In the genomic region with DNA sequence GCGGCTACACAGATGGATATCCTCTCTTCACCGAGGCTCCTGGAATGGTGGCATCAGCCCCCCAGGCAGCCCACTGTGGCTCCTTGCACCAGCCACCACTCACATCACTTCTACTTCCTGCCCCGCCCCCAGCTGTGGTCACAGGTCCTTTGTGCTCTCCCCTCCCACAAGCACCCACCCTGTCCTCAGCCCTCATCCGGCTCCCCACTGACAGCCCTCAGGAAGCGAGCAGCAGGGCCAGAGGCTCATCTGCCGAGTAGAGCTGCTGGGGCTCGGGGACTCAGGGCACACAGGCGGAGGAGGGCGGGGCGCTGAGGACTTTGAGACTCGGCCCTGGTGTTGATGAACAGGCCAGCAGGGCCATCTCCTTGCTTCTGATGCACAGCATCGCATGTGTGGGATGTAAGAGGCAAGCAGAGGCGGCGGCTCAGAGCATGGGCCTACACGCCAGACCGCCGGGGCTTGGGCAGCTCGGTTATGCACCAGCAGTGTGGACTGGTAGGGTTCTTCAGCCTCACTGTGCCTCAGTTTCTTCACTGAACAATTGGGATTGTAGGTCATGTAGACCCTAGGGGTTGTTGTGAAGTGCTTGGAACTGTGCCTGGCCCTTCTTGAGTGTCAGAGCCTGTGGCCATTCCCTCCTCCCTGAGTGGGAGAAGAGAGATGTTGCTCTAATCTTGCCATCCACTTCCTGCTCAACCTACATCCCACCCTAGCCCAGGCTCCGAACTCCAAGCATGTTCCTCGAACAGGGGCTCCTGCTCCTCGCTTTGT, we compare ENCODE assay signal across 9 cellular contexts. TPM values are rescaled to one million over a fixed set of nuclear protein-coding genes. Genes with fewer than 3 reads are reported as not detected.
DNase-seq lines count a peak whose midpoint lies in the region; TF ChIP-seq lines count a peak whose summit lies in the region.
"Had no signal": no experiment of that assay in that cellular context is flagged by ENCODE, and none has a peak within 500 bp of the region (broad histone marks: within the 10 kb centered on the region; RNA-seq: fewer than 3 reads in every experiment).

Gene PRF1, minus strand, starts transcription at position 77 of the 774 bp plus-strand sequence. CDS start 1,839 bp downstream, outside the sequence.

- no peak within 1 kb of the TSS for H2AFZ ChIP-seq in SK-N-SH (ENCODE audit: low read depth)

- no peaks in the 10 kb centered on the region for H3K9me2 ChIP-seq in SK-N-SH

- H3K9me3 Mint-ChIP-seq in T-helper 2 cell treated with Interferon-gamma antibody and Interleukin-4, amounts not matched to agents 5 μg/mL and 100 μg/mL, for 36 hours, result no peaks in the 10 kb centered on the region
- H3K9me3 Mint-ChIP-seq in stimulated activated naive CD8-positive, alpha-beta T cell treated with anti-CD3 and anti-CD28 coated beads, Interleukin-15, Interleukin-2, amounts not matched to agents 100 ng/mL and 50 ng/mL, for 24 hours, result no peaks in the 10 kb centered on the region

- CTCF ChIA-PET in SK-N-SH (lab: Yijun Ruan, JAX), result interaction anchor here (0.8 kb wide), 1 partner anchor 154 kb away, joined by 3 read pairs; no protein-coding TSS in a partner anchor
- CTCF ChIA-PET in HEK293T (lab: Yijun Ruan, JAX), result no interaction called here

- no peak within 1 kb of the TSS for H3K27ac ChIP-seq in SK-N-SH (ENCODE audit: low read depth in 2 of 2, low read length in 1 of 2)
- H3K27ac ChIP-seq: tibial artery had no signal

- POLR2A ChIA-PET in SK-N-SH (lab: Yijun Ruan, JAX), result no interaction called here
- POLR2A ChIA-PET in HEK293T (lab: Yijun Ruan, JAX), result interaction anchor here (0.7 kb wide), 1 partner anchor 17 kb away, joined by 3 read pairs; no protein-coding TSS in a partner anchor

- in situ Hi-C loops in GM13977 (cut with MboI; ENCODE audit: low pct_unique_long_range_greater_than_20kb, low sequenced_read_pairs, unreplicated experiment), result no loop called here

- H3K4me1 Mint-ChIP-seq in T-helper 2 cell treated with Interferon-gamma antibody and Interleukin-4, amounts not matched to agents 5 μg/mL and 100 μg/mL, for 36 hours (ENCODE audit: low read depth), result peaks cover 19% of the 10 kb centered on the region
- peaks cover 60% of the 10 kb centered on the region for H3K4me1 Mint-ChIP-seq in stimulated activated naive CD8-positive, alpha-beta T cell treated with anti-CD3 and anti-CD28 coated beads, Interleukin-15, Interleukin-2, amounts not matched to agents 100 ng/mL and 50 ng/mL, for 24 hours (ENCODE audit: low read depth)

- H3K4me2 ChIP-seq in SK-N-SH, result no peak within 1 kb of the TSS

- H3K9ac ChIP-seq in mucosa of stomach (ENCODE audit: low read length) (peak within 1 kb of the TSS; percentile 28), SK-N-SH (no peak within 1 kb of the TSS)

- H3K36me3 Mint-ChIP-seq in T-helper 2 cell treated with Interferon-gamma antibody and Interleukin-4, amounts not matched to agents 5 μg/mL and 100 μg/mL, for 36 hours (ENCODE audit: low read depth), result peaks cover 10% of the 10 kb centered on the region
- H3K36me3 Mint-ChIP-seq in stimulated activated naive CD8-positive, alpha-beta T cell treated with anti-CD3 and anti-CD28 coated beads, Interleukin-15, Interleukin-2, amounts not matched to agents 100 ng/mL and 50 ng/mL, for 24 hours (ENCODE audit: low read depth), result peaks cover 36% of the 10 kb centered on the region

- no peaks in the 10 kb centered on the region for H3K79me2 ChIP-seq in SK-N-SH (ENCODE audit: insufficient read depth)

- H3K4me3 ChIP-seq in mucosa of stomach (ENCODE audit: low read length) (no peak within 1 kb of the TSS), SK-N-SH (ENCODE audit: low read depth in 2 of 2, low read length in 1 of 2) (no peak within 1 kb of the TSS)
- H3K4me3 ChIP-seq: tibial artery had no signal

- H3K9me3 ChIP-seq in mucosa of stomach (ENCODE audit: control insufficient read depth, low read length) (no peaks in the 10 kb centered on the region), SK-N-SH (no peaks in the 10 kb centered on the region)
- H3K9me3 ChIP-seq: tibial artery had no signal

- TF ChIP-seq CTCF in SK-N-SH (IDR thresholded peaks at IDR 0.05) (no peak), GM13977 (IDR thresholded peaks at IDR 0.05; ENCODE audit: extremely low read depth, insufficient read depth, missing control alignments) (no peak)

- peak; percentile 68 for DNase-seq in T-helper 2 cell treated with Interferon-gamma antibody and Interleukin-4, amounts not matched to agents 5 μg/mL and 100 μg/mL, for 36 hours (ENCODE audit: low spot score)
- DNase-seq in activated effector memory CD4-positive, alpha-beta T cell treated with Interleukin-2 at 50 U/mL for 16 hours, result peak; percentile 77
- no peak for DNase-seq in SK-N-SH
- DNase-seq in HEK293T (ENCODE audit: extremely low spot score), result no peak
- DNase-seq in anterior cingulate cortex (lab: John Stamatoyannopoulos, UW), result no peak
- DNase-seq in GM13977 (ENCODE audit: low spot score), result no peak
- DNase-seq: tibial artery had no signal

- no peaks in the 10 kb centered on the region for H3K27me3 Mint-ChIP-seq in T-helper 2 cell treated with Interferon-gamma antibody and Interleukin-4, amounts not matched to agents 5 μg/mL and 100 μg/mL, for 36 hours (ENCODE audit: low read depth)
- no peaks in the 10 kb centered on the region for H3K27me3 Mint-ChIP-seq in stimulated activated naive CD8-positive, alpha-beta T cell treated with anti-CD3 and anti-CD28 coated beads, Interleukin-15, Interleukin-2, amounts not matched to agents 100 ng/mL and 50 ng/mL, for 24 hours

- no peaks in the 10 kb centered on the region for H3K4me1 ChIP-seq in mucosa of stomach (ENCODE audit: control insufficient read depth, insufficient read depth, low read length)
- H3K4me1 ChIP-seq in SK-N-SH (ENCODE audit: control insufficient read depth in 1 of 2, insufficient read depth in 2 of 2, low read depth in 1 of 2, low read length in 1 of 2), result peaks cover 0 to 5% of the 10 kb centered on the region in 2 experiments; a peak in 1 of 4 replicates
- H3K4me1 ChIP-seq: tibial artery had no signal

- no peaks in the 10 kb centered on the region for H3F3A ChIP-seq in SK-N-SH (replicated peaks; ENCODE audit: insufficient read depth)

- TF ChIP-seq RAD21 in SK-N-SH (IDR thresholded peaks at IDR 0.05; ENCODE audit: low read length), result no peak

- WGBS in SK-N-SH (ENCODE audit: low lambda C conversion rate), result 70% methylated on average over 15 of the region's 21 CpGs

- no peaks in the 10 kb centered on the region for H3K36me3 ChIP-seq in mucosa of stomach (ENCODE audit: control insufficient read depth, insufficient read depth, low read length)
- H3K36me3 ChIP-seq in SK-N-SH (replicated peaks in 1 of 2; ENCODE audit: control insufficient read depth in 1 of 2, insufficient read depth in 2 of 2, low read length in 1 of 2), result no peaks in the 10 kb centered on the region
- H3K36me3 ChIP-seq: tibial artery had no signal

- H3K4me3 Mint-ChIP-seq in T-helper 2 cell treated with Interferon-gamma antibody and Interleukin-4, amounts not matched to agents 5 μg/mL and 100 μg/mL, for 36 hours, result peak within 1 kb of the TSS; percentile 99
- peak within 1 kb of the TSS; percentile 91 for H3K4me3 Mint-ChIP-seq in stimulated activated naive CD8-positive, alpha-beta T cell treated with anti-CD3 and anti-CD28 coated beads, Interleukin-15, Interleukin-2, amounts not matched to agents 100 ng/mL and 50 ng/mL, for 24 hours

- no peak for TF ChIP-seq EP300 in SK-N-SH (IDR thresholded peaks at IDR 0.05; ENCODE audit: borderline replicate concordance in 1 of 2, low read depth in 1 of 2, low read length in 1 of 2)

- H3K27me3 ChIP-seq in mucosa of stomach (ENCODE audit: control insufficient read depth, insufficient read depth, low read length) (no peaks in the 10 kb centered on the region), SK-N-SH (ENCODE audit: insufficient read depth) (no peaks in the 10 kb centered on the region; the same call in 1 of the 2 replicates)
- H3K27me3 ChIP-seq: tibial artery had no signal

- H4K20me1 ChIP-seq in SK-N-SH (ENCODE audit: insufficient read depth), result no peaks in the 10 kb centered on the region

- H3K27ac Mint-ChIP-seq in T-helper 2 cell treated with Interferon-gamma antibody and Interleukin-4, amounts not matched to agents 5 μg/mL and 100 μg/mL, for 36 hours, result peak within 1 kb of the TSS; percentile 95
- H3K27ac Mint-ChIP-seq in stimulated activated naive CD8-positive, alpha-beta T cell treated with anti-CD3 and anti-CD28 coated beads, Interleukin-15, Interleukin-2, amounts not matched to agents 100 ng/mL and 50 ng/mL, for 24 hours, result peak within 1 kb of the TSS; percentile 86

TF ChIP-seq in SK-N-SH, 30 proteins besides CTCF, POLR2A, EP300 and RAD21 (continues in another document):
- no peak for TF ChIP-seq TEAD4 (IDR thresholded peaks at IDR 0.05; ENCODE audit: borderline replicate concordance, insufficient read depth)
- no peak for TF ChIP-seq POLR2AphosphoS5 (IDR thresholded peaks at IDR 0.05; ENCODE audit: low read depth, low read length)
- no peak for TF ChIP-seq JUND (IDR thresholded peaks at IDR 0.05)
- no peak for TF ChIP-seq EZH2phosphoT487 (IDR thresholded peaks at IDR 0.05; ENCODE audit: borderline replicate concordance, low read depth)
- TF ChIP-seq RXRA (IDR thresholded peaks at IDR 0.05; ENCODE audit: borderline replicate concordance, low read depth), result no peak
- no peak for TF ChIP-seq GABPA (IDR thresholded peaks at IDR 0.05; ENCODE audit: low read depth)
- no peak for TF ChIP-seq TCF12 (IDR thresholded peaks at IDR 0.05)

TF ChIP-seq in HEK293T, 16 proteins besides CTCF, POLR2A, EP300 and RAD21 (continues in another document):
- TF ChIP-seq FOXA1 (IDR thresholded peaks at IDR 0.05), result no peak
- no peak for TF ChIP-seq BHLHE40 (IDR thresholded peaks at IDR 0.05; ENCODE audit: borderline replicate concordance)
- TF ChIP-seq NFRKB (IDR thresholded peaks at IDR 0.05), result no peak
- no peak for TF ChIP-seq FOXM1 (IDR thresholded peaks at IDR 0.05; ENCODE audit: borderline replicate concordance)
- TF ChIP-seq ARNT (IDR thresholded peaks at IDR 0.05), result no peak
- no peak for TF ChIP-seq FOXK2 (IDR thresholded peaks at IDR 0.05)
- no peak for TF ChIP-seq LEF1 (IDR thresholded peaks at IDR 0.05; ENCODE audit: borderline replicate concordance)
- TF ChIP-seq L3MBTL2 (conservative IDR thresholded peaks at IDR 0.05), result no peak
- TF ChIP-seq ELF4 (IDR thresholded peaks at IDR 0.05), result no peak
- no peak for TF ChIP-seq ZNF384 (IDR thresholded peaks at IDR 0.05)
- no peak for TF ChIP-seq HDGF (IDR thresholded peaks at IDR 0.05; ENCODE audit: borderline replicate concordance)
- TF ChIP-seq SUZ12 (IDR thresholded peaks at IDR 0.05), result no peak

RNA-seq across cellular contexts. Expression of gene PRF1, which starts in this region (rescaled TPM):
- not detected in 2 replicates for polyA plus RNA-seq in SK-N-SH (2012; rRNA removed)
- not detected in 2 replicates for polyA plus RNA-seq in SK-N-SH (2012; cell fraction: cytosol; rRNA removed)
- not detected in 2 replicates for polyA plus RNA-seq in SK-N-SH (2012; cell fraction: nucleus; rRNA removed)

Comparison
In these comparisons a context has a peak if more than half of its experiments do, and no peak if none do; other contexts are left out.
1. DNase-seq: peak in T-helper 2 cell treated with Interferon-gamma antibody and Interleukin-4, amounts not matched to agents 5 μg/mL and 100 μg/mL, for 36 hours (single experiment) and activated effector memory CD4-positive, alpha-beta T cell treated with Interleukin-2 at 50 U/mL for 16 hours (single experiment); none in SK-N-SH (single experiment), HEK293T (single experiment), anterior cingulate cortex (0 of 58) and GM13977 (single experiment).